ENCODE assay signal across 10 cellular contexts in genomic region chr3:39104961-39105686, GRCh38. TPM values are rescaled to one million over a fixed set of nuclear protein-coding genes. Genes with fewer than 3 reads are reported as not detected.
DNase-seq lines count a peak whose midpoint lies in the region; ATAC-seq and TF ChIP-seq lines count a peak whose summit lies in the region.
"Had no signal": no experiment of that assay in that cellular context is flagged by ENCODE, and none has a peak within 500 bp of the region (broad histone marks: within the 10 kb centered on the region; RNA-seq: fewer than 3 reads in every experiment).

No MANE protein-coding gene starts in this region.

- H3K4me3 Mint-ChIP-seq in T-cell: peak overlapping the region in 2 of 3 donors; percentile 85 to 95
- peak overlapping the region; percentile 80 for H3K4me3 Mint-ChIP-seq in mesothelial cell of epicardium

- 85% methylated on average over 7 of the region's 7 CpGs for WGBS in thymus

- H3K36me3 ChIP-seq in cardiac muscle cell (peaks cover 3% of the 10 kb centered on the region), thymus (ENCODE audit: control insufficient read depth, insufficient read depth) (peaks cover 11% of the 10 kb centered on the region)

- H3K27me3 Mint-ChIP-seq in T-cell: no peaks in the 10 kb centered on the region
- no peaks in the 10 kb centered on the region for H3K27me3 Mint-ChIP-seq in mesothelial cell of epicardium (ENCODE audit: low read depth)

- H3K4me1 Mint-ChIP-seq in T-cell (peaks cover 62 to 74% (median 69%) of the 10 kb centered on the region in 3 donors), mesothelial cell of epicardium (peaks cover 30% of the 10 kb centered on the region)

- H3K27me3 ChIP-seq in cardiac muscle cell (no peaks in the 10 kb centered on the region), thymus (ENCODE audit: control insufficient read depth, insufficient read depth) (no peaks in the 10 kb centered on the region)

- intact Hi-C loops in left ventricle myocardium superior (cut with micrococcal nuclease): no loop called here

- H3K36me3 Mint-ChIP-seq in T-cell (no peaks in the 10 kb centered on the region), mesothelial cell of epicardium (no peaks in the 10 kb centered on the region)

- CTCF ChIA-PET in T-cell (lab: Charles Lee): interaction anchor here (0.8 to 1.2 kb wide), 2 partner anchors 183 to 187 kb away, joined by 5 to 10 read pairs; no protein-coding TSS in a partner anchor

- H3K27ac ChIP-seq in cardiac muscle cell: no peak overlapping the region
- H3K27ac ChIP-seq in thymus (ENCODE audit: low read depth): no peak overlapping the region

- ATAC-seq in left ventricle myocardium superior (no peak), T-cell (replicated peaks in 1 of 4) (no peak), GM18498 (IDR thresholded peaks at IDR 0.05; ENCODE audit: unreplicated experiment) (no peak)

- H3K9me3 ChIP-seq in cardiac muscle cell (ENCODE audit: low read depth) (no peaks in the 10 kb centered on the region), thymus (ENCODE audit: control insufficient read depth) (no peaks in the 10 kb centered on the region)

- no peak for DNase-seq in cardiac muscle cell (ENCODE audit: low read depth in 1 of 2, low spot score in 1 of 2)
- no peak for DNase-seq in left ventricle myocardium superior
- peak in 2 of 34 experiments; percentile 17 to 26 for DNase-seq in T-cell
- DNase-seq in mesothelial cell of epicardium (ENCODE audit: low spot score in 2 of 2, unreplicated experiment in 2 of 2): no peak
- no peak for DNase-seq in iPS-NIHi7 (ENCODE audit: extremely low spot score)
- DNase-seq in GM13976 (ENCODE audit: low spot score): no peak
- DNase-seq: mesendoderm, NCI-H774 had no signal

- H3K9me3 Mint-ChIP-seq in T-cell (no peaks in the 10 kb centered on the region), mesothelial cell of epicardium (no peaks in the 10 kb centered on the region)

- peak overlapping the region; percentile 88 to 92 for H3K27ac Mint-ChIP-seq in T-cell
- no peak overlapping the region for H3K27ac Mint-ChIP-seq in mesothelial cell of epicardium

- H3K4me1 ChIP-seq in cardiac muscle cell (ENCODE audit: low read depth): peaks cover 5% of the 10 kb centered on the region
- H3K4me1 ChIP-seq in thymus (ENCODE audit: control insufficient read depth, insufficient read depth, low read length): peaks cover 21% of the 10 kb centered on the region

- POLR2A ChIA-PET in T-cell (lab: Charles Lee): no interaction called here

- TF ChIP-seq CTCF in cardiac muscle cell (IDR thresholded peaks at IDR 0.05; ENCODE audit: low read depth, low read length) (no peak), mesothelial cell of epicardium (IDR thresholded peaks at IDR 0.05; ENCODE audit: unreplicated experiment) (no peak), GM13976 (IDR thresholded peaks at IDR 0.05; ENCODE audit: borderline replicate concordance, control extremely low read depth, extremely low read depth, insufficient read depth, missing control alignments) (no peak)

- H3K4me3 ChIP-seq in cardiac muscle cell (peak overlapping the region; percentile 95), thymus (ENCODE audit: low read length) (peak overlapping the region; percentile 0)

- in situ Hi-C loops in GM13976 (cut with MboI; ENCODE audit: low sequenced_read_pairs, unreplicated experiment): no loop called here

RNA-seq across cellular contexts. Expression of gene GORASP1, which starts 2.3 kb away (rescaled TPM):
- total RNA-seq in cardiac muscle cell (128 and 135 TPM in 2 replicates), left ventricle myocardium superior (50.6 TPM), T-cell (10 to 100 TPM; 26.7 to 55.5 (median 41.5) TPM), mesothelial cell of epicardium (70.8 to 71.5 TPM (median 71.1 TPM) in 3 replicates)
- polyA plus RNA-seq in cardiac muscle cell (69.3 and 70.3 TPM in 2 replicates), thymus (26.2 TPM)

RNA-seq across cellular contexts. Expression of gene TTC21A, which starts 2.4 kb away (rescaled TPM):
- total RNA-seq in cardiac muscle cell (2.7 and 3.1 TPM in 2 replicates), left ventricle myocardium superior (1.1 TPM), T-cell (10 to 100 TPM in 1 of 5 donors, 1 to 10 TPM in 4; 3.5 to 12.4 (median 5.4) TPM), mesothelial cell of epicardium (10.2 to 12.7 TPM (median 12.3 TPM) in 3 replicates)
- polyA plus RNA-seq in cardiac muscle cell (2.9 and 4.2 TPM in 2 replicates), thymus (12.3 TPM)

RNA-seq across cellular contexts. Expression of gene CSRNP1, which starts 48.3 kb away (rescaled TPM):
- total RNA-seq in cardiac muscle cell (11.0 and 13.6 TPM in 2 replicates), left ventricle myocardium superior (11.2 TPM), T-cell (100 to 1,000 TPM in 2 of 5 donors, 10 to 100 TPM in 3; 19.5 to 302 (median 25.0) TPM), mesothelial cell of epicardium (42.7 to 44.7 TPM (median 43.9 TPM) in 3 replicates)
- polyA plus RNA-seq in cardiac muscle cell (9.6 and 11.7 TPM in 2 replicates), thymus (26.1 TPM)

RNA-seq across cellular contexts. Expression of gene WDR48, which starts 53.3 kb away (rescaled TPM):
- total RNA-seq in cardiac muscle cell (25.9 and 31.5 TPM in 2 replicates), left ventricle myocardium superior (33.1 TPM), T-cell (10 to 100 TPM; 54.2 to 90.3 (median 59.9) TPM), mesothelial cell of epicardium (54.0 to 59.4 TPM (median 58.9 TPM) in 3 replicates)
- polyA plus RNA-seq in cardiac muscle cell (43.2 and 56.4 TPM in 2 replicates), thymus (24.4 TPM)

RNA-seq across cellular contexts. Expression of gene SCN11A, which starts 53.4 kb away (rescaled TPM):
- total RNA-seq in cardiac muscle cell: 0.28 and 0.60 TPM in 2 replicates
- 0.47 and 0.51 TPM in 2 replicates for polyA plus RNA-seq in cardiac muscle cell
- total RNA-seq in left ventricle myocardium superior: not detected
- total RNA-seq in T-cell: under 1 TPM; 0.07 to 0.23 (median 0.12) TPM
- total RNA-seq in mesothelial cell of epicardium: 1.6 to 1.9 TPM (median 1.6 TPM) in 3 replicates
- polyA plus RNA-seq in thymus: 0.59 TPM
